Comparison of ENCODE assay signal across 4 cellular contexts in genomic region chr10:95905897-95906580, GRCh38. TPM values are rescaled to one million over a fixed set of nuclear protein-coding genes. Genes with fewer than 3 reads are reported as not detected.
"Had no signal": no experiment of that assay in that cellular context is flagged by ENCODE, and none has a peak within 500 bp of the region (broad histone marks: within the 10 kb centered on the region; RNA-seq: fewer than 3 reads in every experiment).

No MANE protein-coding gene starts in this region.

RNA-seq across cellular contexts. Expression of gene CC2D2B, which starts 1.7 kb away (rescaled TPM):
- total RNA-seq: activated CD8-positive, alpha-beta memory T cell treated with anti-CD3 and anti-CD28 coated beads for 36 hours; activated naive CD4-positive, alpha-beta T cell treated with anti-CD3 and anti-CD28 coated beads, Interleukin-2, amount 50 U/mL, for 72 hours; foreskin keratinocyte had no signal
- polyA plus RNA-seq: fibroblast of lung had no signal
